ENCODE assay signal across 8 cellular contexts in genomic region chr9:16335788-16336580, GRCh38.
DNase-seq lines count a peak whose midpoint lies in the region; ATAC-seq and TF ChIP-seq lines count a peak whose summit lies in the region.

No MANE protein-coding gene starts in this region.

- intact Hi-C loops in left ventricle myocardium inferior (cut with micrococcal nuclease) = no loop called here

- no peak overlapping the region for H3K4me3 ChIP-seq in left ventricle myocardium inferior
- H3K4me3 ChIP-seq in suprapubic skin = no peak overlapping the region

- H3K36me3 ChIP-seq in left ventricle myocardium inferior (no peaks in the 10 kb centered on the region), suprapubic skin (no peaks in the 10 kb centered on the region)

- no peak for ATAC-seq in GM19452 (IDR thresholded peaks at IDR 0.05; ENCODE audit: unreplicated experiment)
- ATAC-seq in HG03280 (IDR thresholded peaks at IDR 0.05; ENCODE audit: unreplicated experiment) = no peak

- H3K9me3 ChIP-seq in left ventricle myocardium inferior (replicated peaks) (no peaks in the 10 kb centered on the region), suprapubic skin (no peaks in the 10 kb centered on the region)

- no peaks in the 10 kb centered on the region for H3K4me1 ChIP-seq in left ventricle myocardium inferior
- H3K4me1 ChIP-seq in suprapubic skin = peaks cover 3% of the 10 kb centered on the region

- H3K27ac ChIP-seq in left ventricle myocardium inferior (replicated peaks) = peak overlapping the region; percentile 48
- peak overlapping the region; percentile 51 for H3K27ac ChIP-seq in suprapubic skin

- H3K27me3 ChIP-seq in left ventricle myocardium inferior (ENCODE audit: low read depth) = no peaks in the 10 kb centered on the region
- no peaks in the 10 kb centered on the region for H3K27me3 ChIP-seq in suprapubic skin

- DNase-seq in HCEC 1CT (peak; percentile 99), amniotic epithelial cell (ENCODE audit: low read depth) (peak; percentile 100), left ventricle myocardium inferior (peak; percentile 62), suprapubic skin (ENCODE audit: low spot score in 2 of 2) (peak in 1 of 2 donors; percentile 88), SIG-M5 (lab: John Stamatoyannopoulos, UW) (no peak), NCI-H1436 (lab: John Stamatoyannopoulos, UW) (no peak)

- 71% methylated on average over 7 of the region's 7 CpGs for WGBS in suprapubic skin

- TF ChIP-seq POLR2A in suprapubic skin (IDR thresholded peaks at IDR 0.05) = no peak

- no peak for TF ChIP-seq EP300 in suprapubic skin (IDR thresholded peaks at IDR 0.05)

- TF ChIP-seq CTCF in left ventricle myocardium inferior (IDR thresholded peaks at IDR 0.05; ENCODE audit: borderline replicate concordance) (no peak), suprapubic skin (IDR thresholded peaks at IDR 0.05) (no peak)

Comparison
In these comparisons a context has a peak if more than half of its experiments do, and no peak if none do; other contexts are left out.
1. DNase-seq: peak in HCEC 1CT (single experiment), amniotic epithelial cell (single experiment) and left ventricle myocardium inferior (single experiment); none in SIG-M5 (single experiment) and NCI-H1436 (single experiment).